Comparison of ENCODE assay signal across 1 cellular context in the genomic region with DNA sequence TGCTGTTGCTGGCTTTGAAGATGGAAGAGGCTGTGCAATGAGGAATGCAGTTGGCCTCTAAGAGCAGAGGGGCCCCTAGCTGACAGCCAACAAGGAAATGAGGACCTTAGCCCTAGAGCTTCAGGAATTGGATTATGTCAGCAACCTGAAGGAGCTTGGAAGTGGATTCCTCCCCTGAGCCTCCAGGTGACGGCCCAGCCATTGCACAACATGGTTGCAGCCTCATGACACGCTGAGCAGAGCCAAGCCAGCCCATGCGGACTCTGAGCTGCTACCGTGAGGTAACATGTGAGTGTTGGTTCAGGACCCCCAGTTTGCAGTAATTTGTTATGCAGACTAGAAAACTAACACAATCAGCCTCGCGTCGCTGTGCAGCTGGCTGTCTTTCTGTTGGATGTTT.
TF ChIP-seq lines count a peak whose summit lies in the region.

No MANE protein-coding gene starts in this region.

TF ChIP-seq in H1, 55 proteins besides CTCF, POLR2A, EP300 and RAD21:
- TF ChIP-seq TCF12 (IDR thresholded peaks at IDR 0.05; ENCODE audit: low read depth, low read length) (no peak), BRCA1 (IDR thresholded peaks at IDR 0.05; ENCODE audit: low read depth, low read length) (no peak), NANOG (IDR thresholded peaks at IDR 0.05; ENCODE audit: insufficient read depth, low read depth, low read length, poor library complexity, severe bottlenecking) (no peak), SP1 (IDR thresholded peaks at IDR 0.05; ENCODE audit: low read depth, low read length) (no peak), EGR1 (IDR thresholded peaks at IDR 0.05; ENCODE audit: borderline replicate concordance, low read depth, low read length) (no peak), BACH1 (IDR thresholded peaks at IDR 0.05; ENCODE audit: low read length) (no peak), CREB1 (IDR thresholded peaks at IDR 0.05) (no peak), ASH2L (IDR thresholded peaks at IDR 0.05; ENCODE audit: low read length) (no peak), EZH2 (IDR thresholded peaks at IDR 0.05; ENCODE audit: low read depth, low read length, severe bottlenecking) (no peak), SRF (IDR thresholded peaks at IDR 0.05; ENCODE audit: low read depth, low read length) (no peak), CTBP2 (IDR thresholded peaks at IDR 0.05; ENCODE audit: borderline replicate concordance, insufficient read depth, insufficient read length, low read length) (no peak), JUN (IDR thresholded peaks at IDR 0.05; ENCODE audit: low read depth, low read length) (no peak)
